In the genomic region with DNA sequence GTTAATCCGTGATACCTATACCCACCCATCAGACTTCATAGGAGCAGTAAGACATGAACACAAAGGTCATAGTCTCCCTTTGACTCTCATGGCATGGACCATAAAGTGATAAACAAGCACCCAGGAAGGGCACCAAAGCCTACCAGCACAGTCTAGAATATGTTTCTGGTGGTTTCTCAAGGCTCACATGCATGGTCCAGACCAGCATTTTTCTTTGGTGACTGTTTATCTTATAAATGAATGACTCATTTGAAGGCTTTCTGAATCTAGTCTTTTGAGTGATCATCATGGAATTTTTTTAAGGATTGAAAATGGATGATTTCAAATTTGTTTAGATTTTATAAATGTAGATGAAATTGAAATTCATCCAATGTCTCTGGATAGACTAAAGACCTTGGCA, we compare ENCODE assay signal across 15 cellular contexts. TPM values are rescaled to one million over a fixed set of nuclear protein-coding genes. Genes with fewer than 3 reads are reported as not detected.
DNase-seq lines count a peak whose midpoint lies in the region; ATAC-seq and TF ChIP-seq lines count a peak whose summit lies in the region.
"Had no signal": no experiment of that assay in that cellular context is flagged by ENCODE, and none has a peak within 500 bp of the region (broad histone marks: within the 10 kb centered on the region; RNA-seq: fewer than 3 reads in every experiment).

No MANE protein-coding gene starts in this region.

- H3K36me3 ChIP-seq in psoas muscle (ENCODE audit: insufficient read depth in 1 of 2, low read depth in 1 of 2), result no peaks in the 10 kb centered on the region

- H3K4me1 ChIP-seq in foreskin keratinocyte (peaks cover 3% of the 10 kb centered on the region), psoas muscle (no peaks in the 10 kb centered on the region)

- WGBS in psoas muscle, 3 donors, result 77 to 100% (median 97%) methylated on average over 1 of the region's 1 CpG

- TF ChIP-seq CTCF in astrocyte of the cerebellum (IDR thresholded peaks at IDR 0.05; ENCODE audit: low read depth, low read length, missing control alignments) (no peak), foreskin keratinocyte (conservative IDR thresholded peaks at IDR 0.05) (no peak), psoas muscle (IDR thresholded peaks at IDR 0.05) (no peak)

- H3K4me3 ChIP-seq in astrocyte of the cerebellum (ENCODE audit: low read depth, low read length) (no peak overlapping the region), psoas muscle (no peak overlapping the region)
- H3K4me3 ChIP-seq: hepatocyte had no signal

- in situ Hi-C loops in ACHN (cut with HindIII; ENCODE audit: low pct_ligation_motif_present, low pct_unique_long_range_greater_than_20kb, low sequenced_read_pairs), result no loop called here
- in situ Hi-C loops in astrocyte of the cerebellum (cut with HindIII; ENCODE audit: low sequenced_read_pairs), result no loop called here

- intact Hi-C loops in psoas muscle (cut with DNase I), result no loop called here

- DNase-seq in ACHN (peak; percentile 23), HS-5 (ENCODE audit: low read depth) (peak; percentile 40), astrocyte of the cerebellum (ENCODE audit: low read depth) (peak; percentile 8), foreskin keratinocyte (peak; percentile 32 to 63), psoas muscle (no peak), NOMO-1 (lab: John Stamatoyannopoulos, UW; ENCODE audit: unreplicated experiment in 2 of 2) (no peak), COR-L47 (lab: John Stamatoyannopoulos, UW) (no peak)
- DNase-seq: activated CD8-positive, alpha-beta memory T cell treated with anti-CD3 and anti-CD28 coated beads, Interleukin-2, amount 50 U/mL, for 4 hours; activated naive CD4-positive, alpha-beta T cell treated with anti-CD3 and anti-CD28 coated beads, Interleukin-2, amount 50 U/mL, for 16 hours; NCI-H748 treated with DMSO at 0.1 percent for 48 hours; stimulated activated CD4-positive, alpha-beta T cell treated with anti-CD3 and anti-CD28 coated beads, Interleukin-12 subunit alpha, Interleukin-12 subunit beta, amount 100 ng/mL, for 4 hours; T-helper 17 cell had no signal

- ATAC-seq in foreskin keratinocyte, result peak; percentile 78
- no peak for ATAC-seq in psoas muscle
- ATAC-seq in HG02970 (IDR thresholded peaks at IDR 0.05; ENCODE audit: low FRiP score, unreplicated experiment), result no peak
- ATAC-seq: T-helper 17 cell had no signal

- H3K9me3 ChIP-seq in psoas muscle, result no peaks in the 10 kb centered on the region

- no peak overlapping the region for H3K27ac ChIP-seq in foreskin keratinocyte
- H3K27ac ChIP-seq in psoas muscle, result no peak overlapping the region
- H3K27ac ChIP-seq: hepatocyte had no signal

- H3K27me3 ChIP-seq in foreskin keratinocyte (no peaks in the 10 kb centered on the region), psoas muscle (ENCODE audit: insufficient read depth in 3 of 3, low read length in 2 of 3) (no peaks in the 10 kb centered on the region)
- H3K27me3 ChIP-seq: hepatocyte had no signal

RNA-seq across cellular contexts. Expression of gene AMELX, which starts 32.0 kb away (rescaled TPM):
- total RNA-seq in foreskin keratinocyte (not detected in 2 replicates), psoas muscle (not detected)
- polyA plus RNA-seq in foreskin keratinocyte (not detected in 2 replicates), psoas muscle (not detected)
- total RNA-seq: A673, hepatocyte, T-helper 17 cell had no signal
- polyA plus RNA-seq: hepatocyte had no signal

Comparison
In these comparisons a context has a peak if more than half of its experiments do, and no peak if none do; other contexts are left out.
1. DNase-seq: peak in ACHN (single experiment), HS-5 (single experiment), astrocyte of the cerebellum (single experiment) and foreskin keratinocyte (2 of 2); none in psoas muscle (0 of 2), NOMO-1 (0 of 2) and COR-L47 (single experiment).